Comparison of ENCODE assay signal across 10 cellular contexts in genomic region chr14:71400821-71401447, GRCh38.
DNase-seq lines count a peak whose midpoint lies in the region; ATAC-seq, FAIRE-seq and TF ChIP-seq lines count a peak whose summit lies in the region.
"Had no signal": no experiment of that assay in that cellular context is flagged by ENCODE, and none has a peak within 500 bp of the region (broad histone marks: within the 10 kb centered on the region; RNA-seq: fewer than 3 reads in every experiment).

No MANE protein-coding gene starts in this region.

- H3K9me3 Mint-ChIP-seq in osteocyte (ENCODE audit: unreplicated experiment), result peaks cover 4% of the 10 kb centered on the region
- H3K9me3 Mint-ChIP-seq in glutamatergic neuron (ENCODE audit: unreplicated experiment), result no peaks in the 10 kb centered on the region

- no peak for TF ChIP-seq CTCF in brain microvascular endothelial cell (IDR thresholded peaks at IDR 0.05; ENCODE audit: low read depth, low read length, missing control alignments)
- no peak for TF ChIP-seq CTCF in osteocyte (IDR thresholded peaks at IDR 0.05)
- no peak for TF ChIP-seq CTCF in glutamatergic neuron (IDR thresholded peaks at IDR 0.05; ENCODE audit: partially characterized antibody, unreplicated experiment)
- no peak for TF ChIP-seq CTCF in PC-3 (conservative IDR thresholded peaks at IDR 0.05; ENCODE audit: low read depth, low read length)

- CTCF ChIA-PET in PC-3 (lab: Charles Lee), result no interaction called here

- H3K4me1 ChIP-seq in effector memory CD4-positive, alpha-beta T cell (ENCODE audit: control insufficient read depth, insufficient read depth, low read length, poor library complexity, severe bottlenecking), result peaks cover 3% of the 10 kb centered on the region
- peaks cover 16% of the 10 kb centered on the region; the same call in 1 of the 2 replicates for H3K4me1 ChIP-seq in PC-3 (ENCODE audit: insufficient read depth, low read length)

- H4K20me1 ChIP-seq in PC-3 (ENCODE audit: low read length), result peaks cover 4% of the 10 kb centered on the region; the same call in 1 of the 2 replicates

- no peak overlapping the region for H2AFZ ChIP-seq in PC-3 (ENCODE audit: low read length)

- no peak overlapping the region for H3K9ac ChIP-seq in PC-3 (ENCODE audit: low read length)

- peaks cover 40% of the 10 kb centered on the region for H3K4me1 Mint-ChIP-seq in osteocyte (ENCODE audit: unreplicated experiment)
- H3K4me1 Mint-ChIP-seq in glutamatergic neuron (ENCODE audit: low read depth, unreplicated experiment), result no peaks in the 10 kb centered on the region

- ATAC-seq in HG02884 (IDR thresholded peaks at IDR 0.05; ENCODE audit: unreplicated experiment) (no peak), PC-3 (no peak; the same call in 1 of the 2 replicates)

- H3K27me3 ChIP-seq in brain microvascular endothelial cell (replicated peaks) (no peaks in the 10 kb centered on the region), PC-3 (ENCODE audit: low read length) (no peaks in the 10 kb centered on the region)
- no peaks in the 10 kb centered on the region for H3K27me3 ChIP-seq in effector memory CD4-positive, alpha-beta T cell (replicated peaks; ENCODE audit: control insufficient read depth, insufficient read depth, low read length, poor library complexity, severe bottlenecking)

- H3K9me2 ChIP-seq in PC-3 (replicated peaks; ENCODE audit: low read length), result no peaks in the 10 kb centered on the region

- peak overlapping the region; percentile 11 for H3K27ac ChIP-seq in brain microvascular endothelial cell
- H3K27ac ChIP-seq in effector memory CD4-positive, alpha-beta T cell (ENCODE audit: insufficient read depth, low read length, poor library complexity, severe bottlenecking), result no peak overlapping the region
- H3K27ac ChIP-seq in PC-3 (ENCODE audit: low read length), result no peak overlapping the region

- intact Hi-C loops in PC-3 (cut with micrococcal nuclease), result no loop called here

- no TSS peak for BruUV-seq in PC-3 (replicated peaks; lab: Mats Ljungman, UMichigan)

- no peaks in the 10 kb centered on the region for H3F3A ChIP-seq in PC-3 (ENCODE audit: low read length, unreplicated experiment)

- H3K27me3 Mint-ChIP-seq in osteocyte (ENCODE audit: unreplicated experiment) (no peaks in the 10 kb centered on the region), glutamatergic neuron (ENCODE audit: unreplicated experiment) (no peaks in the 10 kb centered on the region)

- no peaks in the 10 kb centered on the region for H3K36me3 ChIP-seq in brain microvascular endothelial cell (replicated peaks)
- H3K36me3 ChIP-seq in effector memory CD4-positive, alpha-beta T cell (ENCODE audit: control insufficient read depth, insufficient read depth, low read length), result no peaks in the 10 kb centered on the region
- H3K36me3 ChIP-seq in PC-3 (ENCODE audit: low read depth, low read length), result 0 out of 2 replicates have a peak, but pooled peaks cover 3% of the 10 kb centered on the region

- POLR2A ChIA-PET in PC-3 (lab: Charles Lee; ENCODE audit: unreplicated experiment), result interaction anchor here (0.7 kb wide), 1 partner anchor 45 kb away, joined by 3 read pairs; no protein-coding TSS in a partner anchor

- no peak overlapping the region for H3K4me2 ChIP-seq in PC-3 (ENCODE audit: low read length)

- in situ Hi-C loops in brain microvascular endothelial cell (cut with HindIII; ENCODE audit: low pct_ligation_motif_present, low sequenced_read_pairs), result no loop called here

- peak; percentile 79 for FAIRE-seq in GM18507 (lab: Jason Lieb, UNC)

- H3K79me2 ChIP-seq in PC-3 (ENCODE audit: low read length), result peaks cover 87% of the 10 kb centered on the region

- H3K36me3 Mint-ChIP-seq in osteocyte (ENCODE audit: unreplicated experiment), result peaks cover 2% of the 10 kb centered on the region
- H3K36me3 Mint-ChIP-seq in glutamatergic neuron (ENCODE audit: unreplicated experiment), result no peaks in the 10 kb centered on the region

- DNase-seq in GM18507 (ENCODE audit: extremely low spot score, insufficient read length, low read depth), result no peak
- DNase-seq in MV-4-11 (lab: John Stamatoyannopoulos, UW), result peak; percentile 37
- DNase-seq in brain microvascular endothelial cell, result peak; percentile 25
- no peak for DNase-seq in osteocyte (ENCODE audit: extremely low spot score, unreplicated experiment)
- no peak for DNase-seq in effector memory CD4-positive, alpha-beta T cell
- no peak for DNase-seq in glutamatergic neuron
- DNase-seq in PC-3, result no peak
- DNase-seq: NCI-H1694 treated with DMSO at 0.1 percent for 48 hours, SIG-M5 had no signal

- H3K27ac Mint-ChIP-seq in osteocyte (ENCODE audit: unreplicated experiment), result peak overlapping the region; percentile 75
- no peak overlapping the region for H3K27ac Mint-ChIP-seq in glutamatergic neuron (ENCODE audit: unreplicated experiment)

- H3K9me3 ChIP-seq in effector memory CD4-positive, alpha-beta T cell (ENCODE audit: control insufficient read depth, low read length), result no peaks in the 10 kb centered on the region
- H3K9me3 ChIP-seq in PC-3 (ENCODE audit: low read length), result no peaks in the 10 kb centered on the region

- H3K4me3 ChIP-seq in brain microvascular endothelial cell (ENCODE audit: low read depth, low read length) (no peak overlapping the region), PC-3 (ENCODE audit: low read length) (no peak overlapping the region)
- no peak overlapping the region for H3K4me3 ChIP-seq in effector memory CD4-positive, alpha-beta T cell (ENCODE audit: insufficient read depth, low read depth, low read length, poor library complexity, severe bottlenecking)

- H3K4me3 Mint-ChIP-seq in osteocyte (ENCODE audit: unreplicated experiment) (peak overlapping the region; percentile 29), glutamatergic neuron (ENCODE audit: unreplicated experiment) (no peak overlapping the region)

Comparison
In these comparisons a context has a peak if more than half of its experiments do, and no peak if none do; other contexts are left out.
1. DNase-seq: peak in MV-4-11 (single experiment) and brain microvascular endothelial cell (single experiment); none in GM18507 (single experiment), osteocyte (single experiment), effector memory CD4-positive, alpha-beta T cell (0 of 3), glutamatergic neuron (single experiment) and PC-3 (single experiment).